In genomic region chr2:121398853-121399252, GRCh38 we compare ENCODE assay signal across 12 cellular contexts.
"Had no signal": no experiment of that assay in that cellular context is flagged by ENCODE, and none has a peak within 500 bp of the region (broad histone marks: within the 10 kb centered on the region; RNA-seq: fewer than 3 reads in every experiment).

No MANE protein-coding gene starts in this region.

- H3K27me3 Mint-ChIP-seq: activated CD4-positive, alpha-beta T cell treated with anti-CD3 and anti-CD28 coated beads, Interleukin-2, amount 10 ng/mL, durations not matched to agents 24 days and 14 days; activated naive CD8-positive, alpha-beta T cell treated with anti-CD3 and anti-CD28 coated beads for 36 hours had no signal

- H3K79me2 ChIP-seq: hepatocyte had no signal

- H3K27me3 ChIP-seq: ascending aorta, hepatocyte, suprapubic skin had no signal

- H2AFZ ChIP-seq: hepatocyte had no signal

- H3K4me1 Mint-ChIP-seq: activated naive CD8-positive, alpha-beta T cell treated with anti-CD3 and anti-CD28 coated beads for 36 hours; nephron progenitor cell; WTC11 had no signal

- H3K4me3 Mint-ChIP-seq: activated CD4-positive, alpha-beta T cell treated with anti-CD3 and anti-CD28 coated beads, Interleukin-2, amount 10 ng/mL, durations not matched to agents 24 days and 14 days; activated naive CD8-positive, alpha-beta T cell treated with anti-CD3 and anti-CD28 coated beads for 36 hours; nephron progenitor cell; WTC11 had no signal

- H3K4me3 ChIP-seq: ascending aorta, hepatocyte, suprapubic skin had no signal

- H3K4me1 ChIP-seq: suprapubic skin had no signal

- H3K9me3 ChIP-seq: ascending aorta, suprapubic skin had no signal

- H3K27ac ChIP-seq: hepatocyte, suprapubic skin had no signal

- H3K4me2 ChIP-seq: hepatocyte had no signal

- ATAC-seq: left ventricle myocardium superior; stimulated activated naive CD8-positive, alpha-beta T cell treated with anti-CD3 and anti-CD28 coated beads, Interleukin-15, Interleukin-2, amounts not matched to agents 100 U/mL and 50 U/mL, for 24 hours; WTC11 had no signal

- H3K27ac Mint-ChIP-seq: activated CD4-positive, alpha-beta T cell treated with anti-CD3 and anti-CD28 coated beads, Interleukin-2, amount 10 ng/mL, durations not matched to agents 24 days and 14 days; activated naive CD8-positive, alpha-beta T cell treated with anti-CD3 and anti-CD28 coated beads for 36 hours; nephron progenitor cell; WTC11 had no signal

- DNase-seq: activated CD4-positive, alpha-beta T cell treated with anti-CD3 and anti-CD28 coated beads, Interleukin-2, amount 10 ng/mL, durations not matched to agents 24 days and 14 days; activated gamma-delta T cell; activated naive CD8-positive, alpha-beta T cell treated with anti-CD3 and anti-CD28 coated beads for 36 hours; left ventricle myocardium superior; nephron progenitor cell; stimulated activated CD4-positive, alpha-beta T cell treated with anti-CD3 and anti-CD28 coated beads, Interleukin-12 subunit alpha, Interleukin-12 subunit beta, amount 100 ng/mL, for 4 hours; stimulated activated naive CD8-positive, alpha-beta T cell treated with anti-CD3 and anti-CD28 coated beads, Interleukin-15, Interleukin-2, amounts not matched to agents 100 U/mL and 50 U/mL, for 24 hours had no signal

- H3K9me3 Mint-ChIP-seq: activated CD4-positive, alpha-beta T cell treated with anti-CD3 and anti-CD28 coated beads, Interleukin-2, amount 10 ng/mL, durations not matched to agents 24 days and 14 days; activated naive CD8-positive, alpha-beta T cell treated with anti-CD3 and anti-CD28 coated beads for 36 hours; nephron progenitor cell; WTC11 had no signal

- FAIRE-seq: bronchial epithelial cell had no signal
